8 cellular contexts compared by ENCODE assay signal in genomic region chr16:2531371-2531695, GRCh38. TPM values are rescaled to one million over a fixed set of nuclear protein-coding genes. Genes with fewer than 3 reads are reported as not detected.
DNase-seq lines count a peak whose midpoint lies in the region; ATAC-seq, FAIRE-seq and TF ChIP-seq lines count a peak whose summit lies in the region.

TSS of gene CEMP1 (minus strand) at chr16:2531408. CDS start at chr16:2531073, 335 bp downstream.

- H3K36me3 ChIP-seq in left ventricle myocardium inferior (peaks cover 26% of the 10 kb centered on the region), small intestine (ENCODE audit: control insufficient read depth in 2 of 2, insufficient read depth in 2 of 2, low read length in 2 of 2) (peaks cover 0 to 8% of the 10 kb centered on the region in 2 donors)

- H3K27me3 ChIP-seq in left ventricle myocardium inferior (ENCODE audit: low read depth), result no peaks in the 10 kb centered on the region
- no peaks in the 10 kb centered on the region for H3K27me3 ChIP-seq in small intestine (ENCODE audit: control insufficient read depth in 2 of 2, insufficient read depth in 2 of 2, low read length in 2 of 2)

- no peak for DNase-seq in HFF-Myc (ENCODE audit: extremely low read depth, low read depth)
- DNase-seq in left ventricle myocardium inferior, result no peak
- no peak for DNase-seq in small intestine
- DNase-seq in NCI-H2029 treated with DMSO at 0.1 percent for 48 hours (lab: John Stamatoyannopoulos, UW), result no peak
- no peak for DNase-seq in activated gamma-delta T cell (lab: John Stamatoyannopoulos, UW)

- H3K4me3 ChIP-seq in HFF-Myc (replicated peaks; ENCODE audit: low read depth, low read length) (peak within 1 kb of the TSS; percentile 47), left ventricle myocardium inferior (peak within 1 kb of the TSS; percentile 72), small intestine (ENCODE audit: low read depth in 1 of 2, low read length in 2 of 2) (peak within 1 kb of the TSS; percentile 50 to 76)

- H3K9me3 ChIP-seq in left ventricle myocardium inferior (replicated peaks) (no peaks in the 10 kb centered on the region), small intestine (ENCODE audit: control insufficient read depth, low read depth) (no peaks in the 10 kb centered on the region)

- H3K4me1 ChIP-seq in left ventricle myocardium inferior (peaks cover 22% of the 10 kb centered on the region), small intestine (ENCODE audit: control insufficient read depth in 2 of 2, insufficient read depth in 1 of 2, low read depth in 1 of 2, low read length in 1 of 2) (peaks cover 0 to 5% of the 10 kb centered on the region in 2 donors)

- intact Hi-C loops in left ventricle myocardium inferior (cut with micrococcal nuclease), result no loop called here

- TF ChIP-seq CTCF in HFF-Myc (IDR thresholded peaks at IDR 0.05; ENCODE audit: low read depth, low read length, missing control alignments) (no peak), VCaP (conservative IDR thresholded peaks at IDR 0.05) (no peak), left ventricle myocardium inferior (IDR thresholded peaks at IDR 0.05; ENCODE audit: borderline replicate concordance) (no peak)

- ATAC-seq in GM21367 (IDR thresholded peaks at IDR 0.05; ENCODE audit: unreplicated experiment) (no peak), HG03469 (IDR thresholded peaks at IDR 0.05; ENCODE audit: unreplicated experiment) (no peak)

- 12 to 19% (median 13%) methylated on average over 11 of the region's 11 CpGs for WGBS in small intestine, 3 donors

- peak within 1 kb of the TSS; percentile 83 for H3K27ac ChIP-seq in VCaP
- H3K27ac ChIP-seq in left ventricle myocardium inferior (replicated peaks), result peak within 1 kb of the TSS; percentile 88
- peak within 1 kb of the TSS; percentile 98 to 99 for H3K27ac ChIP-seq in small intestine (ENCODE audit: low read depth in 1 of 2, low read length in 1 of 2)

- no peak for FAIRE-seq in small intestine (lab: Jason Lieb, UNC)

RNA-seq across cellular contexts. Expression of gene CEMP1, which starts in this region (rescaled TPM):
- total RNA-seq in left ventricle myocardium inferior, result not detected
- polyA plus RNA-seq in small intestine, result 1 to 10 TPM in 1 of 3 donors, under 1 TPM in 2; 0.66 to 1.4 (median 0.89) TPM
